In genomic region chr18:75208836-75209128, GRCh38 we compare ENCODE assay signal across 8 cellular contexts. TPM values are rescaled to one million over a fixed set of nuclear protein-coding genes. Genes with fewer than 3 reads are reported as not detected.
A peak's percentile ranks its signal among the peaks of the same experiment; 100 is the strongest.
DNase-seq lines count a peak whose midpoint lies in the region; ATAC-seq and TF ChIP-seq lines count a peak whose summit lies in the region.

No MANE protein-coding gene starts in this region.

- H3K4me1 ChIP-seq in heart right ventricle (peaks cover 12 to 68% (median 59%) of the 10 kb centered on the region in 9 donors), thoracic aorta (ENCODE audit: control insufficient read depth in 1 of 2, low read depth in 2 of 2) (peaks cover 36 to 59% of the 10 kb centered on the region in 2 donors)

- peak in 1 of 8 donors; percentile 0 for ATAC-seq in heart right ventricle
- ATAC-seq in left ventricle myocardium superior = no peak
- ATAC-seq in HG03139 (IDR thresholded peaks at IDR 0.05; ENCODE audit: unreplicated experiment) = peak; percentile 13
- ATAC-seq in left colon = peak; percentile 3
- ATAC-seq in thoracic aorta (ENCODE audit: insufficient number of reproducible peaks, low FRiP score, low read depth) = no peak

- H3K4me1 Mint-ChIP-seq in activated naive CD4-positive, alpha-beta T cell treated with anti-CD3 and anti-CD28 coated beads, Interleukin-2, amount 50 U/mL, for 24 hours = peaks cover 63% of the 10 kb centered on the region

- intact Hi-C loops in heart right ventricle (cut with DNase I) (loop anchor here in 4 of 10 donors (2.0 to 10.0 kb wide), 8 partner anchors 36 to 314 kb away; no protein-coding TSS in a partner anchor), left ventricle myocardium superior (cut with micrococcal nuclease) (no loop called here), left colon (cut with DNase I, micrococcal nuclease) (no loop called here)

- 0 to 1% methylated on average over 30 to 34 of the region's 34 CpGs for WGBS in heart right ventricle, 2 donors

- H3K4me3 Mint-ChIP-seq in activated naive CD4-positive, alpha-beta T cell treated with anti-CD3 and anti-CD28 coated beads, Interleukin-2, amount 50 U/mL, for 24 hours = peak overlapping the region; percentile 93

- no peaks in the 10 kb centered on the region for H3K27me3 Mint-ChIP-seq in activated naive CD4-positive, alpha-beta T cell treated with anti-CD3 and anti-CD28 coated beads, Interleukin-2, amount 50 U/mL, for 24 hours

- TF ChIP-seq CTCF in heart right ventricle (IDR thresholded peaks at IDR 0.05) = no peak
- no peak for TF ChIP-seq CTCF in thoracic aorta (IDR thresholded peaks at IDR 0.05)

- DNase-seq in heart right ventricle (peak in 1 of 2 donors; percentile 57), left ventricle myocardium superior (no peak), left colon (no peak), thoracic aorta (ENCODE audit: low spot score) (no peak), mesenteric fat pad (ENCODE audit: low spot score) (no peak), cortex of kidney (lab: John Stamatoyannopoulos, UW) (no peak)

- H3K27ac ChIP-seq in heart right ventricle (peak overlapping the region; percentile 99 to 100 (median 100)), thoracic aorta (peak overlapping the region; percentile 92 to 96)

- H3K9me3 Mint-ChIP-seq in activated naive CD4-positive, alpha-beta T cell treated with anti-CD3 and anti-CD28 coated beads, Interleukin-2, amount 50 U/mL, for 24 hours = no peaks in the 10 kb centered on the region

- H3K4me3 ChIP-seq in heart right ventricle (peak overlapping the region; percentile 74 to 99 (median 94)), thoracic aorta (peak overlapping the region; percentile 98)

- H3K27me3 ChIP-seq in heart right ventricle (no peaks in the 10 kb centered on the region), thoracic aorta (replicated peaks; ENCODE audit: insufficient read depth) (no peaks in the 10 kb centered on the region)

- no peaks in the 10 kb centered on the region for H3K9me3 ChIP-seq in heart right ventricle
- no peaks in the 10 kb centered on the region for H3K9me3 ChIP-seq in thoracic aorta

- no peak overlapping the region for H3K27ac Mint-ChIP-seq in activated naive CD4-positive, alpha-beta T cell treated with anti-CD3 and anti-CD28 coated beads, Interleukin-2, amount 50 U/mL, for 24 hours

- no peaks in the 10 kb centered on the region for H3K36me3 Mint-ChIP-seq in activated naive CD4-positive, alpha-beta T cell treated with anti-CD3 and anti-CD28 coated beads, Interleukin-2, amount 50 U/mL, for 24 hours

- H3K36me3 ChIP-seq in heart right ventricle = no peaks in the 10 kb centered on the region
- H3K36me3 ChIP-seq in thoracic aorta = no peaks in the 10 kb centered on the region

RNA-seq across cellular contexts. Expression of gene PTGR3, which starts 0.2 kb away (rescaled TPM):
- total RNA-seq in heart right ventricle (10 to 100 TPM; 48.5 to 71.3 (median 58.8) TPM), left ventricle myocardium superior (69.6 TPM), left colon (10 to 100 TPM; 42.9 to 54.6 TPM), thoracic aorta (10 to 100 TPM; 11.2 to 21.7 TPM), mesenteric fat pad (25.5 TPM)
- 10 to 100 TPM; 10.0 to 19.2 TPM for polyA plus RNA-seq in heart right ventricle

RNA-seq across cellular contexts. Expression of gene TSHZ1, which starts 1.8 kb away (rescaled TPM):
- total RNA-seq in heart right ventricle (10 to 100 TPM; 13.2 to 22.9 (median 18.3) TPM), left ventricle myocardium superior (24.7 TPM), left colon (10 to 100 TPM; 24.8 to 34.1 TPM), thoracic aorta (10 to 100 TPM; 13.9 to 17.4 TPM), mesenteric fat pad (20.9 TPM)
- 10 to 100 TPM in 1 of 2 donors, 1 to 10 TPM in 1; 4.8 to 10.7 TPM for polyA plus RNA-seq in heart right ventricle

Comparison
In these comparisons a context has a peak if more than half of its experiments do, and no peak if none do; other contexts are left out.
1. ATAC-seq: peak in HG03139 (single experiment) and left colon (single experiment); none in left ventricle myocardium superior (single experiment) and thoracic aorta (single experiment).